9 cellular contexts compared by ENCODE assay signal in genomic region chr12:11798856-11799530, GRCh38.
DNase-seq lines count a peak whose midpoint lies in the region; ATAC-seq and TF ChIP-seq lines count a peak whose summit lies in the region.
"Had no signal": no experiment of that assay in that cellular context is flagged by ENCODE, and none has a peak within 500 bp of the region (broad histone marks: within the 10 kb centered on the region; RNA-seq: fewer than 3 reads in every experiment).

No MANE protein-coding gene starts in this region.

- no peaks in the 10 kb centered on the region for H4K20me1 ChIP-seq in mammary epithelial cell (ENCODE audit: insufficient read depth, low read length)

- H3K27ac ChIP-seq in mammary epithelial cell (ENCODE audit: insufficient read depth, low read depth, low read length) = peak overlapping the region; percentile 75
- H3K27ac ChIP-seq: cardiac muscle cell had no signal

- ATAC-seq in natural killer cell treated with Interleukin-12 subunit alpha and Interleukin-12 subunit beta and Interleukin-15 and Interleukin-18, amount 100 ng/mL, for 72 hours = no peak
- ATAC-seq in omental fat pad (ENCODE audit: low FRiP score) (no peak), HG03521 (IDR thresholded peaks at IDR 0.05; ENCODE audit: unreplicated experiment) (no peak)

- no peaks in the 10 kb centered on the region for H3K9me3 ChIP-seq in mammary epithelial cell (replicated peaks; ENCODE audit: insufficient read depth, low read length)

- peaks cover 37 to 44% of the 10 kb centered on the region in 2 donors for H3K4me1 Mint-ChIP-seq in natural killer cell treated with Interleukin-12 subunit alpha and Interleukin-12 subunit beta and Interleukin-15 and Interleukin-18, amount 100 ng/mL, for 72 hours (ENCODE audit: low read depth in 2 of 2)

- H3K27me3 ChIP-seq in mammary epithelial cell (ENCODE audit: insufficient read depth, low read length) = no peaks in the 10 kb centered on the region
- H3K27me3 ChIP-seq: cardiac muscle cell had no signal

- BruUV-seq in mammary epithelial cell (replicated peaks; lab: Mats Ljungman, UMichigan) = no TSS peak

- H3K27me3 Mint-ChIP-seq in natural killer cell treated with Interleukin-12 subunit alpha and Interleukin-12 subunit beta and Interleukin-15 and Interleukin-18, amount 100 ng/mL, for 72 hours = no peaks in the 10 kb centered on the region

- no peak overlapping the region for H3K4me3 ChIP-seq in mammary epithelial cell (replicated peaks in 1 of 3; ENCODE audit: insufficient read depth in 1 of 3, low read depth in 2 of 3, low read length in 3 of 3)
- H3K4me3 ChIP-seq: cardiac muscle cell had no signal

- dilution Hi-C loops in mammary epithelial cell (cut with HindIII; ENCODE audit: low sequenced_read_pairs) = no loop called here

- 29% methylated on average over 4 of the region's 5 CpGs for WGBS in mammary epithelial cell (ENCODE audit: low coverage, missing lambda C conversion rate)

- peaks cover 40% of the 10 kb centered on the region for H3K79me2 ChIP-seq in mammary epithelial cell (ENCODE audit: insufficient read depth, low read length)

- TF ChIP-seq CTCF in mammary epithelial cell (conservative IDR thresholded peaks at IDR 0.05 in 1 of 2, IDR thresholded peaks at IDR 0.05 in 1 of 2; ENCODE audit: extremely low read depth in 1 of 2, insufficient read depth in 1 of 2, low read depth in 1 of 2, low read length in 2 of 2) (no peak), omental fat pad (IDR thresholded peaks at IDR 0.05) (no peak)

- peak overlapping the region; percentile 34 for H3K4me2 ChIP-seq in mammary epithelial cell (ENCODE audit: insufficient read depth, low read depth, low read length)

- H3K36me3 Mint-ChIP-seq in natural killer cell treated with Interleukin-12 subunit alpha and Interleukin-12 subunit beta and Interleukin-15 and Interleukin-18, amount 100 ng/mL, for 72 hours = no peaks in the 10 kb centered on the region

- DNase-seq in GF-D8 (lab: John Stamatoyannopoulos, UW) (peak; percentile 96), NOMO-1 (lab: John Stamatoyannopoulos, UW; ENCODE audit: unreplicated experiment in 2 of 2) (peak; percentile 85 to 93), mammary epithelial cell (peak; percentile 92), activated gamma-delta T cell treated with Interleukin-2 at 50 U/mL for 16 hours (no peak), omental fat pad (ENCODE audit: low spot score) (no peak), NCI-H2171 (lab: John Stamatoyannopoulos, UW) (no peak)
- no peak for DNase-seq in natural killer cell treated with Interleukin-12 subunit alpha and Interleukin-12 subunit beta and Interleukin-15 and Interleukin-18, amount 100 ng/mL, for 72 hours (ENCODE audit: low spot score)

- CTCF ChIA-PET in mammary epithelial cell (lab: Charles Lee; ENCODE audit: low non-redundant PET) = no interaction called here

- H3K36me3 ChIP-seq in mammary epithelial cell (ENCODE audit: insufficient read depth, low read length) = no peaks in the 10 kb centered on the region
- H3K36me3 ChIP-seq: cardiac muscle cell had no signal

- intact Hi-C loops in mammary epithelial cell (cut with micrococcal nuclease) = loop anchor here (5.0 kb wide), 1 partner anchor 147 kb away; no protein-coding TSS in a partner anchor

- peaks cover 60% of the 10 kb centered on the region for H3K4me1 ChIP-seq in mammary epithelial cell (ENCODE audit: insufficient read depth, low read length)

- H3K9ac ChIP-seq in mammary epithelial cell (ENCODE audit: insufficient read depth, low read length) = no peak overlapping the region

- no peaks in the 10 kb centered on the region for H3K9me3 Mint-ChIP-seq in natural killer cell treated with Interleukin-12 subunit alpha and Interleukin-12 subunit beta and Interleukin-15 and Interleukin-18, amount 100 ng/mL, for 72 hours

- no peak overlapping the region for H2AFZ ChIP-seq in mammary epithelial cell (ENCODE audit: low read depth, low read length)

- in situ Hi-C loops in mammary epithelial cell (cut with MboI; ENCODE audit: low sequenced_read_pairs in 2 of 2) = no loop called here

- H3K27ac Mint-ChIP-seq in natural killer cell treated with Interleukin-12 subunit alpha and Interleukin-12 subunit beta and Interleukin-15 and Interleukin-18, amount 100 ng/mL, for 72 hours = peak overlapping the region; percentile 29 to 56

- peak overlapping the region; percentile 16 for H3K4me3 Mint-ChIP-seq in natural killer cell treated with Interleukin-12 subunit alpha and Interleukin-12 subunit beta and Interleukin-15 and Interleukin-18, amount 100 ng/mL, for 72 hours

Comparison
In these comparisons a context has a peak if more than half of its experiments do, and no peak if none do; other contexts are left out.
1. DNase-seq: peak in GF-D8 (single experiment), NOMO-1 (2 of 2) and mammary epithelial cell (single experiment); none in natural killer cell treated with Interleukin-12 subunit alpha and Interleukin-12 subunit beta and Interleukin-15 and Interleukin-18, amount 100 ng/mL, for 72 hours (single experiment), activated gamma-delta T cell treated with Interleukin-2 at 50 U/mL for 16 hours (single experiment), omental fat pad (single experiment) and NCI-H2171 (single experiment).